8 cellular contexts compared by ENCODE assay signal in genomic region chr11:63871962-63872832, GRCh38. TPM values are rescaled to one million over a fixed set of nuclear protein-coding genes. Genes with fewer than 3 reads are reported as not detected.
DNase-seq lines count a peak whose midpoint lies in the region; ATAC-seq, FAIRE-seq and TF ChIP-seq lines count a peak whose summit lies in the region.

No MANE protein-coding gene starts in this region.

- no peaks in the 10 kb centered on the region for H3K9me2 ChIP-seq in GM23338 (ENCODE audit: insufficient read depth)

- no peaks in the 10 kb centered on the region for H3K9me3 ChIP-seq in keratinocyte (ENCODE audit: control insufficient read depth, low read depth, low read length)
- H3K9me3 ChIP-seq in smooth muscle cell (replicated peaks; ENCODE audit: low read depth), result no peaks in the 10 kb centered on the region

- H3K36me3 ChIP-seq in GM23338 (ENCODE audit: insufficient read depth) (peaks cover 4% of the 10 kb centered on the region; the same call in 1 of the 2 replicates), keratinocyte (ENCODE audit: control insufficient read depth in 2 of 2, extremely low read depth in 1 of 2, insufficient read depth in 2 of 2, low read length in 2 of 2) (peaks cover 0 to 12% of the 10 kb centered on the region in 2 experiments), smooth muscle cell (ENCODE audit: low read depth) (no peaks in the 10 kb centered on the region)

- peak; percentile 25 for DNase-seq in activated gamma-delta T cell treated with Interleukin-2 at 50 U/mL for 16 hours
- no peak for DNase-seq in activated gamma-delta T cell (lab: John Stamatoyannopoulos, UW)
- DNase-seq in GM23338 (ENCODE audit: low spot score), result peak; percentile 67
- DNase-seq in Jurkat, Clone E6-1 (ENCODE audit: low read depth, low spot score), result peak; percentile 68
- DNase-seq in central memory CD4-positive, alpha-beta T cell, result peak; percentile 31
- peak; percentile 54 for DNase-seq in keratinocyte (ENCODE audit: low read depth, low spot score)
- DNase-seq in smooth muscle cell (lab: John Stamatoyannopoulos, UW; ENCODE audit: unreplicated experiment), result peak; percentile 25

- peak; percentile 73 for FAIRE-seq in keratinocyte (lab: Jason Lieb, UNC)

- ATAC-seq in GM23338 (peak; percentile 77), SK-N-SH treated with all-trans-retinoic acid at 6 μM for 48 hours (peak; percentile 99)

- TF ChIP-seq CTCF in GM23338 (conservative IDR thresholded peaks at IDR 0.05; ENCODE audit: low read depth in 2 of 2) (peak; percentile 29 to 50), keratinocyte (optimal IDR thresholded peaks at IDR 0.05 in 1 of 3, IDR thresholded peaks at IDR 0.05 in 1 of 3, conservative IDR thresholded peaks at IDR 0.05 in 1 of 3; ENCODE audit: extremely low read depth in 1 of 3, insufficient read depth in 2 of 3, low read length in 3 of 3) (peak; percentile 15 to 61 (median 23)), smooth muscle cell (IDR thresholded peaks at IDR 0.05; ENCODE audit: borderline replicate concordance, insufficient read depth, poor library complexity, severe bottlenecking) (peak; percentile 13)

- H3K4me3 ChIP-seq in GM23338 (no peak overlapping the region), keratinocyte (ENCODE audit: control insufficient read depth in 2 of 3, extremely low read depth in 1 of 3, insufficient read depth in 2 of 3, low read depth in 1 of 3, low read length in 3 of 3) (peak overlapping the region in 2 of 3 experiments; percentile 3 to 25), smooth muscle cell (no peak overlapping the region)
- H3K4me3 ChIP-seq in Jurkat, Clone E6-1 (ENCODE audit: low read length), result no peak overlapping the region

- H3K9me1 ChIP-seq in keratinocyte (ENCODE audit: control insufficient read depth, extremely low read depth, insufficient read depth, low read length), result peaks cover 14% of the 10 kb centered on the region

- H3K4me2 ChIP-seq in GM23338 (peak overlapping the region; percentile 57; the same call in 1 of the 2 replicates), keratinocyte (ENCODE audit: control insufficient read depth, extremely low read depth, insufficient read depth, low read depth, low read length) (peak overlapping the region; percentile 76), smooth muscle cell (peak overlapping the region; percentile 60)

- H3K36me3 Mint-ChIP-seq in GM23338 (ENCODE audit: low read depth), result no peaks in the 10 kb centered on the region

- peaks cover 56% of the 10 kb centered on the region for H3K4me1 Mint-ChIP-seq in GM23338

- H3K9me3 Mint-ChIP-seq in GM23338, result no peaks in the 10 kb centered on the region

- H3K27me3 Mint-ChIP-seq in GM23338 (ENCODE audit: insufficient read depth, low read depth, poor library complexity), result peaks cover 4% of the 10 kb centered on the region

- H3K27ac ChIP-seq in GM23338 (ENCODE audit: low read depth) (0 out of 2 replicates have a peak overlapping the region, but pooled peaks have one; percentile 8), keratinocyte (ENCODE audit: control insufficient read depth, insufficient read depth, low read length) (peak overlapping the region; percentile 49), smooth muscle cell (ENCODE audit: low read depth) (peak overlapping the region; percentile 37)

- H3F3A ChIP-seq in GM23338 (replicated peaks; ENCODE audit: low read depth) (peaks cover 9% of the 10 kb centered on the region; the same call in 1 of the 2 replicates), smooth muscle cell (ENCODE audit: low read depth) (peaks cover 14% of the 10 kb centered on the region)

- peaks cover 22% of the 10 kb centered on the region for H3K4me1 ChIP-seq in GM23338 (ENCODE audit: insufficient read depth)
- H3K4me1 ChIP-seq in keratinocyte (ENCODE audit: control insufficient read depth, extremely low read depth, insufficient read depth, low read length), result peaks cover 37% of the 10 kb centered on the region
- peaks cover 5% of the 10 kb centered on the region for H3K4me1 ChIP-seq in smooth muscle cell (ENCODE audit: low read depth)

- H3K27me3 ChIP-seq in GM23338 (ENCODE audit: insufficient read depth) (no peaks in the 10 kb centered on the region), keratinocyte (ENCODE audit: control insufficient read depth, extremely low read depth, insufficient read depth, low read length) (no peaks in the 10 kb centered on the region), smooth muscle cell (ENCODE audit: low read depth) (no peaks in the 10 kb centered on the region)

- H2AFZ ChIP-seq in GM23338, result no peak overlapping the region
- H2AFZ ChIP-seq in keratinocyte (ENCODE audit: control insufficient read depth, low read length), result no peak overlapping the region
- no peak overlapping the region for H2AFZ ChIP-seq in smooth muscle cell (ENCODE audit: low read depth)

- peaks cover 44% of the 10 kb centered on the region for H4K20me1 ChIP-seq in GM23338 (replicated peaks; ENCODE audit: insufficient read depth)
- peaks cover 38% of the 10 kb centered on the region for H4K20me1 ChIP-seq in keratinocyte (ENCODE audit: control insufficient read depth, extremely low read depth, insufficient read depth, low read length)
- peaks cover 99% of the 10 kb centered on the region for H4K20me1 ChIP-seq in smooth muscle cell (ENCODE audit: low read depth)

- H3K27ac Mint-ChIP-seq in GM23338, result 0 out of 2 replicates have a peak overlapping the region, but pooled peaks have one; percentile 64

- 36% methylated on average over 11 of the region's 11 CpGs for WGBS in smooth muscle cell (ENCODE audit: low lambda C conversion rate)

- H3K79me2 ChIP-seq in GM23338 (replicated peaks; ENCODE audit: insufficient read depth) (peaks cover 90% of the 10 kb centered on the region), keratinocyte (ENCODE audit: control insufficient read depth, insufficient read depth, low read length) (peaks cover 72% of the 10 kb centered on the region), smooth muscle cell (ENCODE audit: low read depth) (peaks cover 84% of the 10 kb centered on the region)

- dilution Hi-C loops in keratinocyte (cut with MboI; ENCODE audit: extremely low pct_ligation_motif_present, low sequenced_read_pairs), result no loop called here

- H3K9ac ChIP-seq in keratinocyte (ENCODE audit: control insufficient read depth, extremely low read depth, insufficient read depth, low read length), result no peak overlapping the region
- no peak overlapping the region for H3K9ac ChIP-seq in smooth muscle cell (ENCODE audit: low read depth)

- H3K4me3 Mint-ChIP-seq in GM23338, result no peak overlapping the region; the same call in 2 of the 3 replicates

TF ChIP-seq in SK-N-SH treated with all-trans-retinoic acid at 6 μM for 48 hours, 23 proteins besides CTCF, POLR2A, EP300 and RAD21 (continues in another document):
- TF ChIP-seq CSDC2 (CRISPR knock-in tag; IDR thresholded peaks at IDR 0.05) (no peak), TOX (CRISPR knock-in tag; IDR thresholded peaks at IDR 0.05; ENCODE audit: borderline replicate concordance) (no peak)

RNA-seq across cellular contexts. Expression of gene MARK2, which starts 33.3 kb away (rescaled TPM):
- total RNA-seq in GM23338 (2014; rRNA removed; shearing (Covaris generic)), result 42.6 and 45.9 TPM in 2 replicates
- polyA plus RNA-seq in GM23338 (2016; fragmentation: Nextera tagmentation; extraction: Ambion mirVana) (15.8 and 18.7 TPM in 2 replicates), keratinocyte (18.6 to 35.2 TPM (median 20.8 TPM) in 3 replicates), smooth muscle cell (23.3 and 32.4 TPM in 2 replicates)
- polyA plus RNA-seq in Jurkat, Clone E6-1 (2012; ENCODE audit: insufficient read depth, insufficient read length), result 21.7 TPM
- polyA plus RNA-seq in keratinocyte (2011; ENCODE audit: low read depth), result 27.1 TPM
- polyA plus RNA-seq in keratinocyte (2011; cell fraction: cytosol; rRNA removed), result 24.1 and 28.4 TPM in 2 replicates
- polyA plus RNA-seq in keratinocyte (2011; cell fraction: nucleus; rRNA removed), result 39.0 and 42.8 TPM in 2 replicates
- polyA plus RNA-seq in keratinocyte (2012; ENCODE audit: low replicate concordance), result 21.5 and 31.4 TPM in 2 replicates
- 26.5 to 45.0 TPM (median 29.9 TPM) in 3 replicates for polyA minus RNA-seq in keratinocyte
- 51.0 TPM for polyA minus RNA-seq in keratinocyte (2011; cell fraction: cytosol; rRNA and poly(A)+ RNA removed)
- 37.9 and 42.1 TPM in 2 replicates for polyA minus RNA-seq in keratinocyte (2011; cell fraction: nucleus; rRNA and poly(A)+ RNA removed)
- total RNA-seq in smooth muscle cell, result 14.2 and 16.9 TPM in 2 replicates

RNA-seq across cellular contexts. Expression of gene RCOR2, which starts 44.8 kb away (rescaled TPM):
- total RNA-seq in GM23338 (2014; rRNA removed; shearing (Covaris generic)), result 60.1 and 66.9 TPM in 2 replicates
- polyA plus RNA-seq in GM23338 (2016; fragmentation: Nextera tagmentation; extraction: Ambion mirVana) (4.7 and 5.5 TPM in 2 replicates), keratinocyte (0.35 to 0.62 TPM (median 0.46 TPM) in 3 replicates), smooth muscle cell (8.3 and 8.7 TPM in 2 replicates)
- polyA plus RNA-seq in Jurkat, Clone E6-1 (2012; ENCODE audit: insufficient read depth, insufficient read length), result 9.3 TPM
- 0.15 TPM for polyA plus RNA-seq in keratinocyte (2011; ENCODE audit: low read depth)
- 0.22 and 0.44 TPM in 2 replicates for polyA plus RNA-seq in keratinocyte (2011; cell fraction: cytosol; rRNA removed)
- polyA plus RNA-seq in keratinocyte (2011; cell fraction: nucleus; rRNA removed), result 0.28 and 0.40 TPM in 2 replicates
- polyA plus RNA-seq in keratinocyte (2012; ENCODE audit: low replicate concordance), result 0.07 and 0.47 TPM in 2 replicates
- polyA minus RNA-seq in keratinocyte, result 0.13 to 0.95 TPM (median 0.38 TPM) in 3 replicates
- polyA minus RNA-seq in keratinocyte (2011; cell fraction: cytosol; rRNA and poly(A)+ RNA removed), result 0.96 TPM
- not detected in 2 replicates for polyA minus RNA-seq in keratinocyte (2011; cell fraction: nucleus; rRNA and poly(A)+ RNA removed)
- total RNA-seq in smooth muscle cell, result 5.5 and 8.5 TPM in 2 replicates

RNA-seq across cellular contexts. Expression of gene SPINDOC, which starts 58.9 kb away (rescaled TPM):
- total RNA-seq in GM23338 (2014; rRNA removed; shearing (Covaris generic)), result 65.5 and 84.7 TPM in 2 replicates
- polyA plus RNA-seq in GM23338 (2016; fragmentation: Nextera tagmentation; extraction: Ambion mirVana), result 9.4 and 12.9 TPM in 2 replicates
- 77.2 TPM for polyA plus RNA-seq in Jurkat, Clone E6-1 (2012; ENCODE audit: insufficient read depth, insufficient read length)
- polyA plus RNA-seq in keratinocyte, result 7.8 to 9.8 TPM (median 8.1 TPM) in 3 replicates
- polyA plus RNA-seq in keratinocyte (2011; ENCODE audit: low read depth), result 1.9 TPM
- polyA plus RNA-seq in keratinocyte (2011; cell fraction: cytosol; rRNA removed), result 4.3 and 10.1 TPM in 2 replicates
- polyA plus RNA-seq in keratinocyte (2011; cell fraction: nucleus; rRNA removed), result 8.5 and 9.3 TPM in 2 replicates
- polyA plus RNA-seq in keratinocyte (2012; ENCODE audit: low replicate concordance), result 6.6 and 11.2 TPM in 2 replicates
- 4.4 to 9.3 TPM (median 4.6 TPM) in 3 replicates for polyA minus RNA-seq in keratinocyte
- polyA minus RNA-seq in keratinocyte (2011; cell fraction: cytosol; rRNA and poly(A)+ RNA removed), result 7.7 TPM
- 3.3 and 5.1 TPM in 2 replicates for polyA minus RNA-seq in keratinocyte (2011; cell fraction: nucleus; rRNA and poly(A)+ RNA removed)
- total RNA-seq in smooth muscle cell, result 13.6 and 15.3 TPM in 2 replicates
- 12.1 and 13.7 TPM in 2 replicates for polyA plus RNA-seq in smooth muscle cell

Comparison
In these comparisons a context has a peak if more than half of its experiments do, and no peak if none do; other contexts are left out.
1. H3K4me3 ChIP-seq: peak in keratinocyte (2 of 3); none in GM23338 (single experiment), Jurkat, Clone E6-1 (single experiment) and smooth muscle cell (single experiment).
2. Peak in every context shown above with its lines, with median percentiles within 50 percentile points of each other: H3K27ac ChIP-seq, H3K4me2 ChIP-seq and CTCF ChIP-seq.